In genomic region chr1:20634065-20634593, GRCh38 we compare ENCODE assay signal across 8 cellular contexts. TPM values are rescaled to one million over a fixed set of nuclear protein-coding genes. Genes with fewer than 3 reads are reported as not detected.
DNase-seq lines count a peak whose midpoint lies in the region; ATAC-seq, FAIRE-seq and TF ChIP-seq lines count a peak whose summit lies in the region.

No MANE protein-coding gene starts in this region.

- no peaks in the 10 kb centered on the region for H3K9me1 ChIP-seq in K562 (ENCODE audit: control insufficient read depth, insufficient read depth, low read length)

- TF ChIP-seq RAD21 in K562 (CRISPR knock-in tag; conservative IDR thresholded peaks at IDR 0.05 in 1 of 2, IDR thresholded peaks at IDR 0.05 in 1 of 2), result no peak

- H3K23ac ChIP-seq in mesendoderm (ENCODE audit: low read length), result no peak overlapping the region

- H3K27me3 ChIP-seq in CD4-positive, alpha-beta memory T cell (ENCODE audit: insufficient read depth, low read length), result no peaks in the 10 kb centered on the region
- no peaks in the 10 kb centered on the region for H3K27me3 ChIP-seq in K562 (ENCODE audit: control insufficient read depth in 2 of 2, insufficient read depth in 2 of 2, low read length in 2 of 2)
- no peaks in the 10 kb centered on the region for H3K27me3 ChIP-seq in mesendoderm (ENCODE audit: insufficient read depth, low read length, poor library complexity)

- H3K4me2 ChIP-seq in K562 (ENCODE audit: insufficient read depth, low read length) (peak overlapping the region; percentile 85), mesendoderm (ENCODE audit: low read length) (peak overlapping the region; percentile 99)

- H3K9ac ChIP-seq in K562 (ENCODE audit: insufficient read depth in 1 of 2, low read depth in 2 of 2, low read length in 2 of 2), result peak overlapping the region in 1 of 2 experiments; percentile 71; a peak in 2 of 4 replicates
- peak overlapping the region; percentile 75 for H3K9ac ChIP-seq in mesendoderm (ENCODE audit: low read length)

- H3K4me1 Mint-ChIP-seq in CD4-positive, alpha-beta memory T cell, result peaks cover 4 to 17% (median 12%) of the 10 kb centered on the region in 4 donors

- no peaks in the 10 kb centered on the region for H3K79me1 ChIP-seq in mesendoderm (ENCODE audit: low read length)

- H3K79me2 ChIP-seq in K562 (ENCODE audit: control insufficient read depth, insufficient read depth, low read length) (no peaks in the 10 kb centered on the region), mesendoderm (ENCODE audit: control insufficient read depth, insufficient read depth, low read length) (no peaks in the 10 kb centered on the region)

- no peak for TF ChIP-seq EP300 in K562 (IDR thresholded peaks at IDR 0.05; ENCODE audit: low read length)

- H2AFZ ChIP-seq in K562 (ENCODE audit: low read depth, low read length), result peak overlapping the region; percentile 98

- H4K5ac ChIP-seq in mesendoderm (ENCODE audit: low read length), result no peak overlapping the region

- peak overlapping the region; percentile 89 to 96 (median 92) for H3K4me3 Mint-ChIP-seq in CD4-positive, alpha-beta memory T cell

- peak overlapping the region; percentile 68 for H3K27ac ChIP-seq in CD4-positive, alpha-beta memory T cell (ENCODE audit: low read depth, low read length)
- H3K27ac ChIP-seq in KOPT-K1 (ENCODE audit: low read depth, low read length, poor library complexity, severe bottlenecking) (peak overlapping the region; percentile 50), K562 (ENCODE audit: extremely low read depth, low read depth, low read length) (peak overlapping the region; percentile 35; the same call in 2 of the 3 replicates), mesendoderm (ENCODE audit: low read depth, low read length) (peak overlapping the region; percentile 55)

- H3K27ac Mint-ChIP-seq in CD4-positive, alpha-beta memory T cell, result peak overlapping the region; percentile 85 to 95 (median 91)

- no peaks in the 10 kb centered on the region for H3K36me3 ChIP-seq in CD4-positive, alpha-beta memory T cell (ENCODE audit: insufficient read depth, low read length)
- H3K36me3 ChIP-seq in KOPT-K1 (ENCODE audit: insufficient read depth, low read length) (no peaks in the 10 kb centered on the region), K562 (ENCODE audit: control insufficient read depth, insufficient read depth, low read length) (no peaks in the 10 kb centered on the region), mesendoderm (ENCODE audit: control insufficient read depth, insufficient read depth, low read length) (no peaks in the 10 kb centered on the region)

- TF ChIP-seq POLR2A in K562 (conservative IDR thresholded peaks at IDR 0.05), result no peak

- H3K18ac ChIP-seq in mesendoderm (ENCODE audit: low read length), result no peak overlapping the region

- BruUV-seq in K562 (replicated peaks; lab: Mats Ljungman, UMichigan), result TSS peak; percentile 88

- no peak for TF ChIP-seq CTCF in K562 (IDR thresholded peaks at IDR 0.05 in 2 of 3, conservative IDR thresholded peaks at IDR 0.05 in 1 of 3; ENCODE audit: insufficient read depth in 2 of 3, low read depth in 1 of 3, low read length in 3 of 3)

- intact Hi-C loops in CD4-positive, alpha-beta memory T cell (cut with micrococcal nuclease), result loop anchor here (1.0 to 5.0 kb wide), 2 partner anchors 27 to 127 kb away; partner anchors contain the start of genes DDOST and MUL1
- intact Hi-C loops in K562 (cut with micrococcal nuclease), result no loop called here

- no peak overlapping the region for H2BK15ac ChIP-seq in mesendoderm (replicated peaks; ENCODE audit: low read depth)

- peak overlapping the region; percentile 45 to 62 for H3K4me3 ChIP-seq in CD4-positive, alpha-beta memory T cell (ENCODE audit: low read length in 2 of 2)
- H3K4me3 ChIP-seq in K562, result peak overlapping the region; percentile 96
- H3K4me3 ChIP-seq in mesendoderm (ENCODE audit: low read length), result peak overlapping the region; percentile 77

- no peaks in the 10 kb centered on the region for H3K27me3 Mint-ChIP-seq in CD4-positive, alpha-beta memory T cell

- H3K56ac ChIP-seq in mesendoderm (ENCODE audit: low read length), result peak overlapping the region; percentile 93

- 5% methylated on average over 11 of the region's 11 CpGs for WGBS in K562 (ENCODE audit: insufficient coverage, low coverage, missing lambda C conversion rate)
- WGBS in mesendoderm (ENCODE audit: extremely low coverage, insufficient coverage, low lambda C conversion rate), result no CpG with 5 or more reads among the region's 11 CpGs

- POLR2A ChIA-PET in CD4-positive, alpha-beta memory T cell (lab: Charles Lee; ENCODE audit: partially characterized antibody), result interaction anchor here (0.6 to 2.4 kb wide), 17 partner anchors 9 to 1817 kb away, joined by 3 to 24 read pairs (median 4); partner anchors contain the start of genes DDOST, HP1BP3, MUL1 and OTUD3
- POLR2A ChIA-PET in K562 (lab: Yijun Ruan, JAX), result interaction anchor here (0.6 to 1.3 kb wide), 11 partner anchors 10 to 1973 kb away, joined by 3 to 5 read pairs (median 3); partner anchors contain the start of gene MUL1

- peak in 2 of 5 donors; percentile 58 to 61 for DNase-seq in CD4-positive, alpha-beta memory T cell
- DNase-seq in K562 (ENCODE audit: extremely low read depth in 1 of 4, low spot score in 3 of 4), result no peak
- DNase-seq in mesendoderm, result no peak
- no peak for DNase-seq in HT-29 (ENCODE audit: low spot score)
- DNase-seq in NK-92 treated with Interleukin-12 subunit alpha and Interleukin-12 subunit beta, amount 100 ng/mL, for 24 hours (lab: John Stamatoyannopoulos, UW), result no peak

- peaks cover 11 to 20% of the 10 kb centered on the region in 2 donors for H3K36me3 Mint-ChIP-seq in CD4-positive, alpha-beta memory T cell

- H3K9me3 ChIP-seq in CD4-positive, alpha-beta memory T cell (ENCODE audit: control insufficient read depth in 1 of 2, low read length in 2 of 2), result no peaks in the 10 kb centered on the region
- H3K9me3 ChIP-seq in KOPT-K1 (ENCODE audit: insufficient read depth, low read length, poor library complexity, severe bottlenecking) (peaks cover 11% of the 10 kb centered on the region), K562 (replicated peaks; ENCODE audit: control insufficient read depth, insufficient read depth, low read depth, low read length) (no peaks in the 10 kb centered on the region)

- H4K20me1 ChIP-seq in K562 (replicated peaks; ENCODE audit: control insufficient read depth, insufficient read depth, low read length), result 0 out of 2 replicates have a peak, but pooled peaks cover 7% of the 10 kb centered on the region

- peak overlapping the region; percentile 67 for H2BK5ac ChIP-seq in mesendoderm (ENCODE audit: low read length)

- H3K9me3 Mint-ChIP-seq in CD4-positive, alpha-beta memory T cell, result peaks cover 0 to 3% (median 0%) of the 10 kb centered on the region in 8 donors

- FAIRE-seq in K562 (lab: Jason Lieb, UNC), result no peak

- no peak overlapping the region for H2BK120ac ChIP-seq in mesendoderm (ENCODE audit: low read depth, low read length)

- no peak overlapping the region for H4K8ac ChIP-seq in mesendoderm (ENCODE audit: low read depth, low read length)

- CTCF ChIA-PET in CD4-positive, alpha-beta memory T cell (lab: Charles Lee; ENCODE audit: partially characterized antibody), result interaction anchor here (0.6 to 4.2 kb wide), 14 partner anchors 9 to 111 kb away, joined by 3 to 24 read pairs (median 4); partner anchors contain the start of gene DDOST
- CTCF ChIA-PET in K562 (lab: Yijun Ruan, JAX; ENCODE audit: low intra/inter-chr PET ratio), result interaction anchor here (0.7 to 2.0 kb wide), 2 partner anchors 112 to 204 kb away, joined by 3 to 14 read pairs; no protein-coding TSS in a partner anchor

- no peak overlapping the region for H3K4ac ChIP-seq in mesendoderm (ENCODE audit: low read depth, low read length)

- H2AK5ac ChIP-seq in mesendoderm (ENCODE audit: low read length), result no peak overlapping the region

- H3K4me1 ChIP-seq in CD4-positive, alpha-beta memory T cell (ENCODE audit: insufficient read depth, low read length), result peaks cover 16% of the 10 kb centered on the region
- H3K4me1 ChIP-seq in K562 (replicated peaks in 1 of 2; ENCODE audit: control insufficient read depth in 2 of 2, insufficient read depth in 2 of 2, low read length in 2 of 2) (peaks cover 12% of the 10 kb centered on the region in 2 experiments; a peak in 4 of 5 replicates), mesendoderm (ENCODE audit: control insufficient read depth, low read depth, low read length) (peaks cover 2% of the 10 kb centered on the region)

- ATAC-seq in K562 (peak; percentile 3; the same call in 2 of the 3 replicates), GM21515 (IDR thresholded peaks at IDR 0.05; ENCODE audit: unreplicated experiment) (no peak), HG02759 (IDR thresholded peaks at IDR 0.05; ENCODE audit: unreplicated experiment) (no peak)

- in situ Hi-C loops in K562 (cut with MboI), result no loop called here

RNA-seq across cellular contexts. Expression of gene PINK1, which starts 0.9 kb away (rescaled TPM):
- total RNA-seq in CD4-positive, alpha-beta memory T cell, result 10 to 100 TPM; 19.5 to 21.7 TPM
- polyA plus RNA-seq in CD4-positive, alpha-beta memory T cell, result 10 to 100 TPM; 19.0 to 24.2 TPM
- total RNA-seq in K562 (2011; cell fraction: chromatin; rRNA removed; ENCODE audit: low replicate concordance), result 7.4 and 10.6 TPM in 2 replicates
- 5.8 and 8.2 TPM in 2 replicates for total RNA-seq in K562 (2011; cell fraction: nucleolus; rRNA removed)
- total RNA-seq in K562 (2011; cell fraction: nucleoplasm; rRNA removed), result 7.4 and 8.1 TPM in 2 replicates
- total RNA-seq in K562 (2014; rRNA removed) (11.3 and 12.9 TPM in 2 replicates), K562 (2014; rRNA removed; fragmentation: Illumina TruSeq; extraction: Trizol) (5.7 and 6.2 TPM in 2 replicates), K562 (2015; rRNA removed; fragmentation: Illumina TruSeq; extraction: Trizol) (5.9 and 6.5 TPM in 2 replicates), K562 (2021) (9.3 and 9.5 TPM in 2 replicates)
- polyA plus RNA-seq in K562 (2011; rRNA removed) (6.8 and 9.3 TPM in 2 replicates), K562 (2014; fragmentation: Illumina TruSeq; extraction: Trizol) (7.6 and 9.9 TPM in 2 replicates), K562 (2014; fragmentation: Nextera tagmentation; extraction: Ambion mirVana) (1 to 10 TPM; 1.5 to 2.2 TPM), K562 (2014; rRNA removed) (10.2 and 10.5 TPM in 2 replicates)
- polyA plus RNA-seq in K562 (2011; cell fraction: cytosol; rRNA removed), result 8.0 and 11.3 TPM in 2 replicates
- 5.3 and 5.6 TPM in 2 replicates for polyA plus RNA-seq in K562 (2011; cell fraction: nucleus; rRNA removed)
- polyA plus RNA-seq in K562 (2012), result 9.1 and 27.2 TPM in 2 replicates
- polyA minus RNA-seq in K562 (2011; rRNA and poly(A)+ RNA removed), result 4.9 TPM in 2 replicates
- polyA minus RNA-seq in K562 (2011; cell fraction: cytosol; rRNA and poly(A)+ RNA removed), result 3.1 and 4.2 TPM in 2 replicates
- polyA minus RNA-seq in K562 (2011; cell fraction: nucleus; rRNA and poly(A)+ RNA removed), result 1.5 and 2.2 TPM in 2 replicates
- polyA plus RNA-seq in mesendoderm (2013, experiment 1 of 2), result 51.6 TPM
- 51.8 TPM for polyA plus RNA-seq in mesendoderm (2013, experiment 2 of 2)
- 21.2 and 22.3 TPM in 2 replicates for total RNA-seq in HT-29 (2014; rRNA removed; shearing (Covaris generic))

RNA-seq across cellular contexts. Expression of gene DDOST, which starts 27.0 kb away (rescaled TPM):
- 100 to 1,000 TPM; 133 to 134 TPM for total RNA-seq in CD4-positive, alpha-beta memory T cell
- polyA plus RNA-seq in CD4-positive, alpha-beta memory T cell, result 100 to 1,000 TPM; 235 to 405 TPM
- total RNA-seq in K562 (2011; cell fraction: chromatin; rRNA removed; ENCODE audit: low replicate concordance), result 175 and 296 TPM in 2 replicates
- 446 and 467 TPM in 2 replicates for total RNA-seq in K562 (2011; cell fraction: nucleolus; rRNA removed)
- 312 and 382 TPM in 2 replicates for total RNA-seq in K562 (2011; cell fraction: nucleoplasm; rRNA removed)
- total RNA-seq in K562 (2014; rRNA removed) (209 and 254 TPM in 2 replicates), K562 (2014; rRNA removed; fragmentation: Illumina TruSeq; extraction: Trizol) (148 and 173 TPM in 2 replicates), K562 (2015; rRNA removed; fragmentation: Illumina TruSeq; extraction: Trizol) (240 and 241 TPM in 2 replicates), K562 (2021) (204 and 214 TPM in 2 replicates)
- polyA plus RNA-seq in K562 (2011; rRNA removed) (260 and 287 TPM in 2 replicates), K562 (2014; fragmentation: Illumina TruSeq; extraction: Trizol) (255 and 267 TPM in 2 replicates), K562 (2014; fragmentation: Nextera tagmentation; extraction: Ambion mirVana) (100 to 1,000 TPM; 185 to 306 TPM), K562 (2014; rRNA removed) (222 and 268 TPM in 2 replicates)
- 342 and 406 TPM in 2 replicates for polyA plus RNA-seq in K562 (2011; cell fraction: cytosol; rRNA removed)
- 69.7 and 99.0 TPM in 2 replicates for polyA plus RNA-seq in K562 (2011; cell fraction: nucleus; rRNA removed)
- polyA plus RNA-seq in K562 (2012), result 227 and 356 TPM in 2 replicates
- 217 and 219 TPM in 2 replicates for polyA minus RNA-seq in K562 (2011; rRNA and poly(A)+ RNA removed)
- polyA minus RNA-seq in K562 (2011; cell fraction: cytosol; rRNA and poly(A)+ RNA removed), result 93.0 and 124 TPM in 2 replicates
- 35.7 and 64.2 TPM in 2 replicates for polyA minus RNA-seq in K562 (2011; cell fraction: nucleus; rRNA and poly(A)+ RNA removed)
- 157 TPM for polyA plus RNA-seq in mesendoderm (2013, experiment 1 of 2)
- 157 TPM for polyA plus RNA-seq in mesendoderm (2013, experiment 2 of 2)
- total RNA-seq in HT-29 (2014; rRNA removed; shearing (Covaris generic)), result 269 and 276 TPM in 2 replicates

RNA-seq across cellular contexts. Expression of gene CDA, which starts 45.2 kb away (rescaled TPM):
- total RNA-seq in CD4-positive, alpha-beta memory T cell, result not detected
- not detected for polyA plus RNA-seq in CD4-positive, alpha-beta memory T cell
- not detected in 2 replicates for total RNA-seq in K562 (2011; cell fraction: chromatin; rRNA removed; ENCODE audit: low replicate concordance)
- total RNA-seq in K562 (2011; cell fraction: nucleolus; rRNA removed), result not detected in 2 replicates
- not detected in 2 replicates for total RNA-seq in K562 (2011; cell fraction: nucleoplasm; rRNA removed)
- total RNA-seq in K562 (2014; rRNA removed), result not detected in 2 replicates
- not detected in 2 replicates for total RNA-seq in K562 (2014; rRNA removed; fragmentation: Illumina TruSeq; extraction: Trizol)
- not detected in 2 replicates for total RNA-seq in K562 (2015; rRNA removed; fragmentation: Illumina TruSeq; extraction: Trizol)
- total RNA-seq in K562 (2021), result not detected in 2 replicates
- polyA plus RNA-seq in K562 (2011; rRNA removed), result not detected in 2 replicates
- polyA plus RNA-seq in K562 (2011; cell fraction: cytosol; rRNA removed), result not detected in 2 replicates
- polyA plus RNA-seq in K562 (2011; cell fraction: nucleus; rRNA removed), result not detected in 2 replicates
- polyA plus RNA-seq in K562 (2012), result 0.10 TPM in 1 of 2 replicates, not detected in the other
- not detected in 2 replicates for polyA plus RNA-seq in K562 (2014; fragmentation: Illumina TruSeq; extraction: Trizol)
- not detected for polyA plus RNA-seq in K562 (2014; fragmentation: Nextera tagmentation; extraction: Ambion mirVana)
- 0.12 TPM in 1 of 2 replicates, not detected in the other for polyA plus RNA-seq in K562 (2014; rRNA removed)
- polyA minus RNA-seq in K562 (2011; rRNA and poly(A)+ RNA removed), result not detected in 2 replicates
- polyA minus RNA-seq in K562 (2011; cell fraction: cytosol; rRNA and poly(A)+ RNA removed), result 1.9 TPM in 1 of 2 replicates, not detected in the other
- polyA minus RNA-seq in K562 (2011; cell fraction: nucleus; rRNA and poly(A)+ RNA removed), result not detected in 2 replicates
- polyA plus RNA-seq in mesendoderm (2013, experiment 1 of 2), result 66.8 TPM
- polyA plus RNA-seq in mesendoderm (2013, experiment 2 of 2), result 60.1 TPM
- 1.7 and 3.2 TPM in 2 replicates for total RNA-seq in HT-29 (2014; rRNA removed; shearing (Covaris generic))
